In the genomic region with DNA sequence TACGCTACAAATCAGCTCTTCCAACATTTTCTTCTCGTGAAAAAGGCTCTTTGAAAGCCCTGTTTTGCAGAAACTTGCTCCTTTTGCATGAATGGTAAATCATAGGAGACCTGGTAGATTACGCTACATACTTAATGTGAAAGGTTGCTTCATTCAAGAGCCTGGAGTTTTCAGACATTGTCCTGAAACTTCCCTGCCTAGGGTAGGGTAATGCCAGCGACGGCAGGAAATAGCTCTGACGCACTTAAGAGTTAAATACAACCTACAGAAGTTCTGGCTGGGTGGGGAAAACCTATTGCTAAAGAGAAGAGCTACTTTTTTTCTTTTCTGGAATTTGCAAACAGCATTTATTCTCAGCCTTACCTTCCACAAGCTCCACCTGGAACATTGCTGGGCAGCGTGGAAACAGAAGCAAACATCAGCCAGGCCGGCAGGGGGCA, we compare ENCODE assay signal across 9 cellular contexts.
DNase-seq lines count a peak whose midpoint lies in the region; ATAC-seq and TF ChIP-seq lines count a peak whose summit lies in the region.
"Had no signal": no experiment of that assay in that cellular context is flagged by ENCODE, and none has a peak within 500 bp of the region (broad histone marks: within the 10 kb centered on the region; RNA-seq: fewer than 3 reads in every experiment).

No MANE protein-coding gene starts in this region.

- H3K9me3 ChIP-seq in vagina, result no peaks in the 10 kb centered on the region

- peaks cover 2% of the 10 kb centered on the region for H3K4me1 Mint-ChIP-seq in memory B cell

- H3K36me3 ChIP-seq in brain microvascular endothelial cell (replicated peaks) (no peaks in the 10 kb centered on the region), vagina (no peaks in the 10 kb centered on the region)

- peak; percentile 14 for DNase-seq in GM13976 (ENCODE audit: low spot score)
- no peak for DNase-seq in Jurkat, Clone E6-1 (ENCODE audit: low read depth, low spot score)
- DNase-seq in brain microvascular endothelial cell, result no peak
- no peak for DNase-seq in memory B cell (ENCODE audit: low spot score in 2 of 2)
- DNase-seq in vagina (ENCODE audit: extremely low spot score in 2 of 2), result no peak
- no peak for DNase-seq in stimulated activated naive CD4-positive, alpha-beta T cell (lab: John Stamatoyannopoulos, UW)
- no peak for DNase-seq in NCI-H446 (lab: John Stamatoyannopoulos, UW)

- H3K27ac Mint-ChIP-seq in memory B cell, result peak overlapping the region; percentile 82

- H3K4me3 ChIP-seq in Jurkat, Clone E6-1 (ENCODE audit: low read length), result peak overlapping the region; percentile 60
- H3K4me3 ChIP-seq in brain microvascular endothelial cell (ENCODE audit: low read depth, low read length) (peak overlapping the region; percentile 68), vagina (peak overlapping the region; percentile 62 to 65)

- no peaks in the 10 kb centered on the region for H3K36me3 Mint-ChIP-seq in memory B cell

- TF ChIP-seq CTCF in GM13976 (IDR thresholded peaks at IDR 0.05; ENCODE audit: borderline replicate concordance, control extremely low read depth, extremely low read depth, insufficient read depth, missing control alignments), result peak; percentile 90
- TF ChIP-seq CTCF in brain microvascular endothelial cell (IDR thresholded peaks at IDR 0.05; ENCODE audit: low read depth, low read length, missing control alignments), result peak; percentile 96
- peak in 1 of 3 experiments; percentile 86 for TF ChIP-seq CTCF in vagina (IDR thresholded peaks at IDR 0.05)

- H3K27ac ChIP-seq in brain microvascular endothelial cell (peak overlapping the region; percentile 45), vagina (peak overlapping the region; percentile 67)
- H3K27ac ChIP-seq: epithelial cell of prostate had no signal

- in situ Hi-C loops in GM13976 (cut with MboI; ENCODE audit: low sequenced_read_pairs, unreplicated experiment) (no loop called here), brain microvascular endothelial cell (cut with HindIII; ENCODE audit: low pct_ligation_motif_present, low sequenced_read_pairs) (no loop called here)

- peak; percentile 82 for ATAC-seq in GM21529 (IDR thresholded peaks at IDR 0.05; ENCODE audit: unreplicated experiment)
- peak; percentile 69 for ATAC-seq in memory B cell (ENCODE audit: low read depth)

- TF ChIP-seq POLR2A in vagina (IDR thresholded peaks at IDR 0.05), result no peak

- no peaks in the 10 kb centered on the region for H3K9me3 Mint-ChIP-seq in memory B cell

- H3K27me3 Mint-ChIP-seq in memory B cell, result peaks cover 2% of the 10 kb centered on the region

- no peaks in the 10 kb centered on the region for H3K4me1 ChIP-seq in vagina

- intact Hi-C loops in vagina (cut with DNase I), result no loop called here

- H3K27me3 ChIP-seq in brain microvascular endothelial cell (replicated peaks), result no peaks in the 10 kb centered on the region
- no peaks in the 10 kb centered on the region for H3K27me3 ChIP-seq in vagina

- peak overlapping the region; percentile 92 for H3K4me3 Mint-ChIP-seq in memory B cell
